Comparison of ENCODE assay signal across 11 cellular contexts in genomic region chr2:237964578-237965404, GRCh38. TPM values are rescaled to one million over a fixed set of nuclear protein-coding genes. Genes with fewer than 3 reads are reported as not detected.
DNase-seq lines count a peak whose midpoint lies in the region; ATAC-seq and TF ChIP-seq lines count a peak whose summit lies in the region.
"Had no signal": no experiment of that assay in that cellular context is flagged by ENCODE, and none has a peak within 500 bp of the region (broad histone marks: within the 10 kb centered on the region; RNA-seq: fewer than 3 reads in every experiment).

No MANE protein-coding gene starts in this region.

- WGBS in heart right ventricle, 2 donors: 80 to 83% methylated on average over 11 of the region's 11 CpGs

- H3K27me3 Mint-ChIP-seq in effector memory CD8-positive, alpha-beta T cell: no peaks in the 10 kb centered on the region
- H3K27me3 Mint-ChIP-seq in neural crest cell (ENCODE audit: low read depth): peaks cover 5% of the 10 kb centered on the region

- H3K4me3 ChIP-seq in heart right ventricle: no peak overlapping the region
- H3K4me3 ChIP-seq: gastroesophageal sphincter had no signal

- H3K27ac Mint-ChIP-seq in effector memory CD8-positive, alpha-beta T cell: no peak overlapping the region
- no peak overlapping the region for H3K27ac Mint-ChIP-seq in neural crest cell (ENCODE audit: unreplicated experiment)

- peak overlapping the region; percentile 15 to 51 for H3K4me3 Mint-ChIP-seq in effector memory CD8-positive, alpha-beta T cell
- peak overlapping the region; percentile 70 for H3K4me3 Mint-ChIP-seq in neural crest cell

- H3K9me3 ChIP-seq in heart right ventricle: peaks cover 0 to 23% (median 12%) of the 10 kb centered on the region in 11 donors

- TF ChIP-seq POLR2A in GM18505 (IDR thresholded peaks at IDR 0.05; ENCODE audit: borderline replicate concordance, extremely low read depth, insufficient read depth, insufficient read length): no peak

- DNase-seq in ELR (ENCODE audit: low read depth): peak; percentile 53
- DNase-seq in OCI-M1 (lab: John Stamatoyannopoulos, UW): peak; percentile 86
- no peak for DNase-seq in effector memory CD8-positive, alpha-beta T cell
- no peak for DNase-seq in neural crest cell (ENCODE audit: low read depth, low spot score)
- DNase-seq in heart right ventricle: no peak
- DNase-seq: NCI-H510A; SHP77; stimulated activated CD4-positive, alpha-beta T cell treated with anti-CD3 and anti-CD28 coated beads, Interleukin-4, amount 100 ng/mL, for 4 hours had no signal

- no peak for ATAC-seq in effector memory CD8-positive, alpha-beta T cell (replicated peaks)
- no peak for ATAC-seq in GM18505 (IDR thresholded peaks at IDR 0.05; ENCODE audit: unreplicated experiment)
- no peak for ATAC-seq in HG03439 (IDR thresholded peaks at IDR 0.05; ENCODE audit: unreplicated experiment)
- ATAC-seq in heart right ventricle: no peak
- ATAC-seq: gastroesophageal sphincter had no signal

- peaks cover 7% of the 10 kb centered on the region for H3K36me3 Mint-ChIP-seq in effector memory CD8-positive, alpha-beta T cell (ENCODE audit: insufficient read depth)
- no peaks in the 10 kb centered on the region for H3K36me3 Mint-ChIP-seq in neural crest cell (ENCODE audit: low read depth)

- peaks cover 13 to 31% (median 26%) of the 10 kb centered on the region in 9 donors for H3K4me1 ChIP-seq in heart right ventricle

- peaks cover 2 to 8% of the 10 kb centered on the region in 2 donors for H3K9me3 Mint-ChIP-seq in effector memory CD8-positive, alpha-beta T cell
- H3K9me3 Mint-ChIP-seq in neural crest cell: peaks cover 2% of the 10 kb centered on the region

- no peak overlapping the region for H3K27ac ChIP-seq in heart right ventricle
- H3K27ac ChIP-seq: gastroesophageal sphincter had no signal

- TF ChIP-seq CTCF in neural crest cell (conservative IDR thresholded peaks at IDR 0.05) (no peak), heart right ventricle (IDR thresholded peaks at IDR 0.05) (no peak)

- no peaks in the 10 kb centered on the region for H3K27me3 ChIP-seq in heart right ventricle
- H3K27me3 ChIP-seq: gastroesophageal sphincter had no signal

- intact Hi-C loops in heart right ventricle (cut with DNase I): loop anchor here in 5 of 10 donors (5.0 to 10.0 kb wide), 5 partner anchors 42 to 173 kb away; partner anchors contain the start of genes SCLY (in 3 of the 5), RAMP1 (in 2 of the 5) and KLHL30 (in 1 of the 5)

- no peaks in the 10 kb centered on the region for H3K36me3 ChIP-seq in heart right ventricle
- H3K36me3 ChIP-seq: gastroesophageal sphincter had no signal

- H3K4me1 Mint-ChIP-seq in effector memory CD8-positive, alpha-beta T cell (ENCODE audit: low read depth in 2 of 2): peaks cover 27 to 29% of the 10 kb centered on the region in 2 donors
- peaks cover 26% of the 10 kb centered on the region for H3K4me1 Mint-ChIP-seq in neural crest cell

RNA-seq across cellular contexts. Expression of gene UBE2F, which starts 2.0 kb away (rescaled TPM):
- total RNA-seq in neural crest cell (56.8 and 62.3 TPM in 2 replicates), heart right ventricle (10 to 100 TPM; 53.6 to 82.2 (median 63.7) TPM)
- polyA plus RNA-seq in heart right ventricle: 10 to 100 TPM; 43.5 to 76.6 TPM

Comparison
In these comparisons a context has a peak if more than half of its experiments do, and no peak if none do; other contexts are left out.
1. DNase-seq: peak in ELR (single experiment) and OCI-M1 (single experiment); none in effector memory CD8-positive, alpha-beta T cell (0 of 3), neural crest cell (single experiment) and heart right ventricle (0 of 2).